In genomic region chr4:6782846-6783110, GRCh38 we compare ENCODE assay signal across 1 cellular context.
TF ChIP-seq lines count a peak whose summit lies in the region.

No MANE protein-coding gene starts in this region.

TF ChIP-seq in IMR-90, 13 proteins besides CTCF, POLR2A, EP300 and RAD21 (continued from another document):
- no peak for TF ChIP-seq CHD1 (IDR thresholded peaks at IDR 0.05; ENCODE audit: low read depth, low read length)
- no peak for TF ChIP-seq NFE2L2 (IDR thresholded peaks at IDR 0.05; ENCODE audit: low read depth, low read length)
- no peak for TF ChIP-seq MAFK (IDR thresholded peaks at IDR 0.05; ENCODE audit: low read depth, low read length)
- no peak for TF ChIP-seq CEBPB (IDR thresholded peaks at IDR 0.05; ENCODE audit: low read depth, low read length)
- TF ChIP-seq USF2 (IDR thresholded peaks at IDR 0.05; ENCODE audit: low read depth, low read length), result no peak
